Comparison of ENCODE assay signal across 1 cellular context in the genomic region with DNA sequence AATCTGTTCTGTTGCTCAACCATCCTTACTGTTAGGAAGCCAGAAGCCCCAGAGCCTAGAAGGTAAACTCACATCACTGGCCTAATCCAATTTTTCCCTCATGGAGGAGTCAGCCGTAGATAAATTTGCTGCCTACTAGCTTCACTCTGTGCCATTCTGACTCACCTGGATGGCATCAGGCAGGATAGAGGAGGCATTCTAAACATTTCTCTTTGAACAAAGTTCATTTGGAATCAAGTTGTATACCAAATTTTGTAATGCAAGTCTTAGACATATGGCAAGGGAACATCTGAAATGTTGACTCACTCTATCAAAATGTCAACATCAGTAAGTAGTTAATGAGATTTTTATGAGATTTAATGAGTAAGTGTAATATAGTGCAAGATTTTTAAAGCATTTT.
TF ChIP-seq lines count a peak whose summit lies in the region.

No MANE protein-coding gene starts in this region.

TF ChIP-seq in HCT116, 20 proteins besides CTCF, POLR2A, EP300 and RAD21 (continued from another document):
- TF ChIP-seq, protein P1, sequence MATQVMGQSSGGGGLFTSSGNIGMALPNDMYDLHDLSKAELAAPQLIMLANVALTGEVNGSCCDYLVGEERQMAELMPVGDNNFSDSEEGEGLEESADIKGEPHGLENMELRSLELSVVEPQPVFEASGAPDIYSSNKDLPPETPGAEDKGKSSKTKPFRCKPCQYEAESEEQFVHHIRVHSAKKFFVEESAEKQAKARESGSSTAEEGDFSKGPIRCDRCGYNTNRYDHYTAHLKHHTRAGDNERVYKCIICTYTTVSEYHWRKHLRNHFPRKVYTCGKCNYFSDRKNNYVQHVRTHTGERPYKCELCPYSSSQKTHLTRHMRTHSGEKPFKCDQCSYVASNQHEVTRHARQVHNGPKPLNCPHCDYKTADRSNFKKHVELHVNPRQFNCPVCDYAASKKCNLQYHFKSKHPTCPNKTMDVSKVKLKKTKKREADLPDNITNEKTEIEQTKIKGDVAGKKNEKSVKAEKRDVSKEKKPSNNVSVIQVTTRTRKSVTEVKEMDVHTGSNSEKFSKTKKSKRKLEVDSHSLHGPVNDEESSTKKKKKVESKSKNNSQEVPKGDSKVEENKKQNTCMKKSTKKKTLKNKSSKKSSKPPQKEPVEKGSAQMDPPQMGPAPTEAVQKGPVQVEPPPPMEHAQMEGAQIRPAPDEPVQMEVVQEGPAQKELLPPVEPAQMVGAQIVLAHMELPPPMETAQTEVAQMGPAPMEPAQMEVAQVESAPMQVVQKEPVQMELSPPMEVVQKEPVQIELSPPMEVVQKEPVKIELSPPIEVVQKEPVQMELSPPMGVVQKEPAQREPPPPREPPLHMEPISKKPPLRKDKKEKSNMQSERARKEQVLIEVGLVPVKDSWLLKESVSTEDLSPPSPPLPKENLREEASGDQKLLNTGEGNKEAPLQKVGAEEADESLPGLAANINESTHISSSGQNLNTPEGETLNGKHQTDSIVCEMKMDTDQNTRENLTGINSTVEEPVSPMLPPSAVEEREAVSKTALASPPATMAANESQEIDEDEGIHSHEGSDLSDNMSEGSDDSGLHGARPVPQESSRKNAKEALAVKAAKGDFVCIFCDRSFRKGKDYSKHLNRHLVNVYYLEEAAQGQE (IDR thresholded peaks at IDR 0.05; ENCODE audit: low read depth) = no peak
- TF ChIP-seq POLR2AphosphoS5 (IDR thresholded peaks at IDR 0.05; ENCODE audit: low read depth, low read length) (no peak), ZBTB33 (IDR thresholded peaks at IDR 0.05; ENCODE audit: extremely low read depth, insufficient replicate concordance, low read length) (no peak), SRF (IDR thresholded peaks at IDR 0.05; ENCODE audit: low read depth) (no peak), ZFX (IDR thresholded peaks at IDR 0.05) (no peak), CEBPB (IDR thresholded peaks at IDR 0.05; ENCODE audit: low read depth) (no peak), EZH2 (IDR thresholded peaks at IDR 0.05) (no peak), TCF7L2 (IDR thresholded peaks at IDR 0.05; ENCODE audit: borderline replicate concordance, extremely low read depth, insufficient read depth, insufficient read length) (no peak), JUND (IDR thresholded peaks at IDR 0.05) (no peak), SIN3A (IDR thresholded peaks at IDR 0.05; ENCODE audit: low read depth) (no peak), ELF1 (IDR thresholded peaks at IDR 0.05; ENCODE audit: borderline replicate concordance, low read depth) (no peak), FOSL1 (IDR thresholded peaks at IDR 0.05; ENCODE audit: low read depth) (no peak), MAX (IDR thresholded peaks at IDR 0.05) (no peak), SP1 (IDR thresholded peaks at IDR 0.05; ENCODE audit: low read depth) (no peak)
- TF ChIP-seq, protein P2, sequence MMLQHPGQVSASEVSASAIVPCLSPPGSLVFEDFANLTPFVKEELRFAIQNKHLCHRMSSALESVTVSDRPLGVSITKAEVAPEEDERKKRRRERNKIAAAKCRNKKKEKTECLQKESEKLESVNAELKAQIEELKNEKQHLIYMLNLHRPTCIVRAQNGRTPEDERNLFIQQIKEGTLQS (IDR thresholded peaks at IDR 0.05) = no peak
